Comparison of ENCODE assay signal across 27 cellular contexts in the genomic region with DNA sequence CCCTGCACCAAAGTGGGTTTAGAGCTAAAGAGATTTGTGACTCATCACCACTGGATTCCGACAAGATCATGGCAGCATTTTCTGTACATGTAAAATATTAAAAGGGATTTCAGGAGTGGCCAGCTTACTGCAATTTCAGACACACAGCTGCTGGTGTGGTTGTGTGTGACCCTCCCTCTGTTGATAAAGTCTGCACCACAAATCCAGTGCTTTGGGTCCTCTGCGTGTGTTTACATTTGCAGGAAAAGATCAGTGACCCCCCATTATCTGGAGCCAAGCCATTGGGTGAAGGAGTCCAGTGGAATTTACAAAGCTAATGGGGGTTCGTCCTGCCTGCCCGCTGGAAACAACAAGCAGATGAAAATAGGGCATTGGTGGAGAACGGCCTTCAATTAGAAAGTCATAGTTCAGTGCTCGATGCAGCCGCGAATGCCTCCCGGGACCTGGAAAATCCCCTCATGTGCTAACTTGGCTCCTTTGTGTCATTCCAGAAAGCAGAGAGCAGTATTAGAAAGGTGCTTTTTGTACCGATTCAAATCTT.
DNase-seq lines count a peak whose midpoint lies in the region; ATAC-seq and TF ChIP-seq lines count a peak whose summit lies in the region.
"Had no signal": no experiment of that assay in that cellular context is flagged by ENCODE, and none has a peak within 500 bp of the region (broad histone marks: within the 10 kb centered on the region; RNA-seq: fewer than 3 reads in every experiment).

No MANE protein-coding gene starts in this region.

- H3K4me3 Mint-ChIP-seq in osteocyte (ENCODE audit: unreplicated experiment), result no peak overlapping the region
- H3K4me3 Mint-ChIP-seq in activated CD8-positive, alpha-beta T cell treated with anti-CD3 and anti-CD28 coated beads, Interleukin-2, amount 10 ng/mL, durations not matched to agents 7 days and 5 days, result no peak overlapping the region
- H3K4me3 Mint-ChIP-seq: activated CD4-positive, alpha-beta T cell treated with anti-CD3 and anti-CD28 coated beads, Interleukin-2, amount 10 ng/mL, durations not matched to agents 24 days and 14 days; activated naive CD4-positive, alpha-beta T cell treated with anti-CD3 and anti-CD28 coated beads, Interleukin-2, amount 10 ng/mL, durations not matched to agents 7 days and 5 days; activated T-helper 1 cell treated with anti-CD3 and anti-CD28 coated beads, Interleukin-12 subunit alpha, Interleukin-12 subunit beta, Interleukin-2, Interleukin-4 antibody, amounts not matched to agents 30 ng/mL and 10 ng/mL and 1 ng/mL, durations not matched to agents 14 hours and 24 hours and 36 hours; central memory CD8-positive, alpha-beta T cell; naive B cell; stimulated activated naive CD8-positive, alpha-beta T cell treated with anti-CD3 and anti-CD28 coated beads, Interleukin-15, amount 100 ng/mL, for 72 hours had no signal

- no peak overlapping the region for H3K27ac Mint-ChIP-seq in osteocyte (ENCODE audit: unreplicated experiment)
- no peak overlapping the region for H3K27ac Mint-ChIP-seq in activated CD8-positive, alpha-beta T cell treated with anti-CD3 and anti-CD28 coated beads, Interleukin-2, amount 10 ng/mL, durations not matched to agents 7 days and 5 days
- H3K27ac Mint-ChIP-seq: activated CD4-positive, alpha-beta T cell treated with anti-CD3 and anti-CD28 coated beads, Interleukin-2, amount 10 ng/mL, durations not matched to agents 24 days and 14 days; activated naive CD4-positive, alpha-beta T cell treated with anti-CD3 and anti-CD28 coated beads, Interleukin-2, amount 10 ng/mL, durations not matched to agents 7 days and 5 days; activated T-helper 1 cell treated with anti-CD3 and anti-CD28 coated beads, Interleukin-12 subunit alpha, Interleukin-12 subunit beta, Interleukin-2, Interleukin-4 antibody, amounts not matched to agents 30 ng/mL and 10 ng/mL and 1 ng/mL, durations not matched to agents 14 hours and 24 hours and 36 hours; stimulated activated naive CD8-positive, alpha-beta T cell treated with anti-CD3 and anti-CD28 coated beads, Interleukin-15, amount 100 ng/mL, for 72 hours had no signal

- no peaks in the 10 kb centered on the region for H3K27me3 ChIP-seq in SJCRH30
- H3K27me3 ChIP-seq: right atrium auricular region, tibial artery had no signal

- no peaks in the 10 kb centered on the region for H3K36me3 Mint-ChIP-seq in osteocyte (ENCODE audit: unreplicated experiment)
- no peaks in the 10 kb centered on the region for H3K36me3 Mint-ChIP-seq in activated CD8-positive, alpha-beta T cell treated with anti-CD3 and anti-CD28 coated beads, Interleukin-2, amount 10 ng/mL, durations not matched to agents 7 days and 5 days (ENCODE audit: low read depth)
- H3K36me3 Mint-ChIP-seq: activated naive CD4-positive, alpha-beta T cell treated with anti-CD3 and anti-CD28 coated beads, Interleukin-2, amount 10 ng/mL, durations not matched to agents 7 days and 5 days; naive B cell had no signal

- H3K4me1 ChIP-seq in SJCRH30, result peaks cover 14% of the 10 kb centered on the region; the same call in 1 of the 2 replicates
- H3K4me1 ChIP-seq: right atrium auricular region had no signal

- H3K27me3 Mint-ChIP-seq in osteocyte (ENCODE audit: unreplicated experiment), result peaks cover 3% of the 10 kb centered on the region
- no peaks in the 10 kb centered on the region for H3K27me3 Mint-ChIP-seq in activated CD8-positive, alpha-beta T cell treated with anti-CD3 and anti-CD28 coated beads, Interleukin-2, amount 10 ng/mL, durations not matched to agents 7 days and 5 days (ENCODE audit: low read depth)
- H3K27me3 Mint-ChIP-seq: activated CD4-positive, alpha-beta T cell treated with anti-CD3 and anti-CD28 coated beads, Interleukin-2, amount 10 ng/mL, durations not matched to agents 24 days and 14 days; activated naive CD4-positive, alpha-beta T cell treated with anti-CD3 and anti-CD28 coated beads, Interleukin-2, amount 10 ng/mL, durations not matched to agents 7 days and 5 days; central memory CD8-positive, alpha-beta T cell; naive B cell; stimulated activated naive CD8-positive, alpha-beta T cell treated with anti-CD3 and anti-CD28 coated beads, Interleukin-15, amount 100 ng/mL, for 72 hours had no signal

- no peak for ATAC-seq in activated CD8-positive, alpha-beta T cell treated with anti-CD3 and anti-CD28 coated beads, Interleukin-2, amount 10 ng/mL, durations not matched to agents 7 days and 5 days
- ATAC-seq in GM21367 (IDR thresholded peaks at IDR 0.05; ENCODE audit: unreplicated experiment) (no peak), HG02973 (IDR thresholded peaks at IDR 0.05; ENCODE audit: unreplicated experiment) (no peak)
- ATAC-seq: HepG2; left lobe of liver; Right ventricle myocardium inferior; stimulated activated naive CD8-positive, alpha-beta T cell treated with anti-CD3 and anti-CD28 coated beads, Interleukin-15, amount 100 ng/mL, for 72 hours had no signal

- H3K4me1 Mint-ChIP-seq in osteocyte (ENCODE audit: unreplicated experiment), result peaks cover 5% of the 10 kb centered on the region
- no peaks in the 10 kb centered on the region for H3K4me1 Mint-ChIP-seq in activated CD8-positive, alpha-beta T cell treated with anti-CD3 and anti-CD28 coated beads, Interleukin-2, amount 10 ng/mL, durations not matched to agents 7 days and 5 days (ENCODE audit: low read depth)
- H3K4me1 Mint-ChIP-seq: activated CD4-positive, alpha-beta T cell treated with anti-CD3 and anti-CD28 coated beads, Interleukin-2, amount 10 ng/mL, durations not matched to agents 24 days and 14 days; activated naive CD4-positive, alpha-beta T cell treated with anti-CD3 and anti-CD28 coated beads, Interleukin-2, amount 10 ng/mL, durations not matched to agents 7 days and 5 days; central memory CD8-positive, alpha-beta T cell; naive B cell; stimulated activated naive CD8-positive, alpha-beta T cell treated with anti-CD3 and anti-CD28 coated beads, Interleukin-15, amount 100 ng/mL, for 72 hours had no signal

- no peak overlapping the region for H3K4me3 ChIP-seq in SJCRH30
- no peak overlapping the region for H3K4me3 ChIP-seq in fibroblast of the aortic adventitia (ENCODE audit: low read depth, low read length)
- H3K4me3 ChIP-seq: right atrium auricular region, tibial artery had no signal

- H3K9me3 ChIP-seq in SJCRH30 (replicated peaks), result no peaks in the 10 kb centered on the region
- H3K9me3 ChIP-seq: right atrium auricular region, tibial artery had no signal

- peak; percentile 5 for DNase-seq in EH (ENCODE audit: low read depth)
- peak; percentile 48 to 50 for DNase-seq in SJCRH30
- DNase-seq in fibroblast of the aortic adventitia (ENCODE audit: low read depth), result peak; percentile 8
- peak; percentile 32 for DNase-seq in osteocyte (ENCODE audit: extremely low spot score, unreplicated experiment)
- no peak for DNase-seq in activated CD8-positive, alpha-beta T cell treated with anti-CD3 and anti-CD28 coated beads, Interleukin-2, amount 10 ng/mL, durations not matched to agents 7 days and 5 days
- DNase-seq in stimulated activated CD4-positive, alpha-beta T cell treated with anti-CD3 and anti-CD28 coated beads, Interleukin-4, amount 100 ng/mL, for 1 hour, result no peak
- DNase-seq: activated CD4-positive, alpha-beta T cell treated with anti-CD3 and anti-CD28 coated beads, Interleukin-2, amount 10 ng/mL, durations not matched to agents 24 days and 14 days; activated naive CD4-positive, alpha-beta T cell treated with anti-CD3 and anti-CD28 coated beads, Interleukin-2, amount 10 ng/mL, durations not matched to agents 7 days and 5 days; aorta; C1 segment of cervical spinal cord; Calu3; mesendoderm; naive B cell; NCI-H1092 treated with DMSO at 0.1 percent for 48 hours; NCI-H1930; stimulated activated CD4-positive, alpha-beta T cell treated with anti-CD3 and anti-CD28 coated beads, Interleukin-15, amount 100 ng/mL, for 24 hours; stimulated activated naive CD8-positive, alpha-beta T cell treated with anti-CD3 and anti-CD28 coated beads, Interleukin-15, amount 100 ng/mL, for 72 hours; tibial artery; WERI-Rb-1 had no signal

- no peak for TF ChIP-seq CTCF in fibroblast of the aortic adventitia (IDR thresholded peaks at IDR 0.05; ENCODE audit: insufficient read depth, low read length)
- TF ChIP-seq CTCF in osteocyte (IDR thresholded peaks at IDR 0.05), result no peak

- no peaks in the 10 kb centered on the region for H3K9me3 Mint-ChIP-seq in osteocyte (ENCODE audit: unreplicated experiment)
- H3K9me3 Mint-ChIP-seq in activated CD8-positive, alpha-beta T cell treated with anti-CD3 and anti-CD28 coated beads, Interleukin-2, amount 10 ng/mL, durations not matched to agents 7 days and 5 days (ENCODE audit: insufficient read depth), result peaks cover 8% of the 10 kb centered on the region
- H3K9me3 Mint-ChIP-seq: central memory CD8-positive, alpha-beta T cell had no signal

- POLR2A ChIA-PET in activated CD8-positive, alpha-beta T cell treated with anti-CD3 and anti-CD28 coated beads, Interleukin-2, amount 10 ng/mL, durations not matched to agents 7 days and 5 days (lab: Charles Lee), result no interaction called here

- CTCF ChIA-PET in activated CD8-positive, alpha-beta T cell treated with anti-CD3 and anti-CD28 coated beads, Interleukin-2, amount 10 ng/mL, durations not matched to agents 7 days and 5 days (lab: Charles Lee), result no interaction called here

- H3K36me3 ChIP-seq in SJCRH30, result no peaks in the 10 kb centered on the region
- H3K36me3 ChIP-seq: right atrium auricular region, tibial artery, WERI-Rb-1 had no signal

- peak overlapping the region; percentile 76 for H3K27ac ChIP-seq in SJCRH30
- H3K27ac ChIP-seq: right atrium auricular region, tibial artery, WERI-Rb-1 had no signal

Comparison
In these comparisons a context has a peak if more than half of its experiments do, and no peak if none do; other contexts are left out.
1. DNase-seq: peak in EH (single experiment), SJCRH30 (2 of 2), fibroblast of the aortic adventitia (single experiment) and osteocyte (single experiment); none in activated CD8-positive, alpha-beta T cell treated with anti-CD3 and anti-CD28 coated beads, Interleukin-2, amount 10 ng/mL, durations not matched to agents 7 days and 5 days (single experiment) and stimulated activated CD4-positive, alpha-beta T cell treated with anti-CD3 and anti-CD28 coated beads, Interleukin-4, amount 100 ng/mL, for 1 hour (single experiment).